In the genomic region with DNA sequence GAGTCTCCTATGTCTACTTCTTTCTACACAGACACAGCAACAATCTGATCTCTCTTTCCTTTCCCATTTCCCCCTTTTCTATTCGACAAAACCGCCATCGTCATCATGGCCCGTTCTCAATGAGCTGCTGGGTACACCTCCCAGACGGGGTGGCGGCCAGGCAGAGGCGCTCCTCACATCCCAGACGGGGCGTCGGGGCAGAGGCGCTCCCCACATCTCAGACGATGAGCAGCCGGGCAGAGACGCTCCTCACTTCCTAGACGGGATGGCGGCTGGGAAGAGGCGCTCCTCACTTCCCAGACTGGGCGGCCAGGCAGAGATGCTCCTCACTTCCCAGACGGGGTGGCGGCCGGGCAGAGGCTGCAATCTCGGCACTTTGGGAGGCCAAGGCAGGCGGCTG, we compare ENCODE assay signal across 1 cellular context. TPM values are rescaled to one million over a fixed set of nuclear protein-coding genes. Genes with fewer than 3 reads are reported as not detected.
"Had no signal": no experiment of that assay in that cellular context is flagged by ENCODE, and none has a peak within 500 bp of the region (broad histone marks: within the 10 kb centered on the region; RNA-seq: fewer than 3 reads in every experiment).

No MANE protein-coding gene starts in this region.

RNA-seq across cellular contexts. Expression of gene MYBPC2, which starts 41.7 kb away (rescaled TPM):
- total RNA-seq: G401 had no signal
